In genomic region chr2:156803243-156803642, GRCh38 we compare ENCODE assay signal across 11 cellular contexts.
DNase-seq lines count a peak whose midpoint lies in the region; ATAC-seq and TF ChIP-seq lines count a peak whose summit lies in the region.
"Had no signal": no experiment of that assay in that cellular context is flagged by ENCODE, and none has a peak within 500 bp of the region (broad histone marks: within the 10 kb centered on the region; RNA-seq: fewer than 3 reads in every experiment).

No MANE protein-coding gene starts in this region.

- H3K4me3 ChIP-seq in HUES48 (ENCODE audit: low read depth, low read length): no peak overlapping the region

- H3K4me3 Mint-ChIP-seq in progenitor cell of endocrine pancreas (ENCODE audit: low read depth): peak overlapping the region; percentile 72
- H3K4me3 Mint-ChIP-seq: activated T-cell treated with anti-CD3 and anti-CD28 coated beads, Interleukin-2, amount 50 U/mL, for 4 hours; natural killer cell had no signal

- H3K9me3 ChIP-seq in HUES48 (ENCODE audit: control insufficient read depth, insufficient read depth, low read length): no peaks in the 10 kb centered on the region
- H3K9me3 ChIP-seq: Peyer's patch had no signal

- TF ChIP-seq CTCF in foreskin keratinocyte (conservative IDR thresholded peaks at IDR 0.05) (no peak), progenitor cell of endocrine pancreas (IDR thresholded peaks at IDR 0.05; ENCODE audit: unreplicated experiment) (no peak)

- H3K27ac ChIP-seq in HUES48 (ENCODE audit: low read depth, low read length): peak overlapping the region; percentile 22
- no peak overlapping the region for H3K27ac ChIP-seq in foreskin keratinocyte

- H3K27me3 ChIP-seq in HUES48 (ENCODE audit: control insufficient read depth, insufficient read depth, low read length) (no peaks in the 10 kb centered on the region), foreskin keratinocyte (no peaks in the 10 kb centered on the region)
- H3K27me3 ChIP-seq: Peyer's patch had no signal

- H3K36me3 ChIP-seq in HUES48 (ENCODE audit: control insufficient read depth, insufficient read depth, low read length): no peaks in the 10 kb centered on the region
- H3K36me3 ChIP-seq: Peyer's patch had no signal

- peak; percentile 81 for ATAC-seq in foreskin keratinocyte
- no peak for ATAC-seq in GM18868 (IDR thresholded peaks at IDR 0.05; ENCODE audit: unreplicated experiment)
- ATAC-seq: activated T-cell treated with anti-CD3 and anti-CD28 coated beads, Interleukin-2, amount 50 U/mL, for 4 hours; natural killer cell had no signal

- peak overlapping the region; percentile 88 for H3K27ac Mint-ChIP-seq in progenitor cell of endocrine pancreas
- H3K27ac Mint-ChIP-seq: natural killer cell had no signal

- H3K36me3 Mint-ChIP-seq in progenitor cell of endocrine pancreas (ENCODE audit: insufficient read depth): no peaks in the 10 kb centered on the region
- H3K36me3 Mint-ChIP-seq: natural killer cell had no signal

- H3K9me3 Mint-ChIP-seq in progenitor cell of endocrine pancreas (ENCODE audit: low read depth): no peaks in the 10 kb centered on the region
- H3K9me3 Mint-ChIP-seq: activated T-cell treated with anti-CD3 and anti-CD28 coated beads, Interleukin-2, amount 50 U/mL, for 4 hours had no signal

- no peak overlapping the region for H3K9ac ChIP-seq in HUES48 (ENCODE audit: low read depth, low read length)

- DNase-seq in NCI-H526 treated with DMSO at 0.1 percent for 48 hours (lab: John Stamatoyannopoulos, UW) (peak; percentile 17), foreskin keratinocyte (peak in 1 of 2 donors; percentile 19), progenitor cell of endocrine pancreas (ENCODE audit: low spot score, unreplicated experiment) (no peak), MV-4-11 (lab: John Stamatoyannopoulos, UW) (no peak), NCI-H2196 treated with DMSO at 0.1 percent for 48 hours (lab: John Stamatoyannopoulos, UW; ENCODE audit: unreplicated experiment) (no peak)
- DNase-seq: activated T-cell treated with anti-CD3 and anti-CD28 coated beads, Interleukin-2, amount 50 U/mL, for 4 hours; natural killer cell; stimulated activated CD4-positive, alpha-beta T cell treated with anti-CD3 and anti-CD28 coated beads, Interleukin-15, amount 100 ng/mL, for 24 hours had no signal

- H3K4me1 ChIP-seq in HUES48 (ENCODE audit: control insufficient read depth, insufficient read depth, low read length): peaks cover 46% of the 10 kb centered on the region
- peaks cover 4% of the 10 kb centered on the region for H3K4me1 ChIP-seq in foreskin keratinocyte
- H3K4me1 ChIP-seq: Peyer's patch had no signal

- H3K27me3 Mint-ChIP-seq in progenitor cell of endocrine pancreas: peaks cover 3% of the 10 kb centered on the region

- H3K4me1 Mint-ChIP-seq in progenitor cell of endocrine pancreas (ENCODE audit: low read depth): peaks cover 17% of the 10 kb centered on the region
- H3K4me1 Mint-ChIP-seq: natural killer cell had no signal
